In the genomic region with DNA sequence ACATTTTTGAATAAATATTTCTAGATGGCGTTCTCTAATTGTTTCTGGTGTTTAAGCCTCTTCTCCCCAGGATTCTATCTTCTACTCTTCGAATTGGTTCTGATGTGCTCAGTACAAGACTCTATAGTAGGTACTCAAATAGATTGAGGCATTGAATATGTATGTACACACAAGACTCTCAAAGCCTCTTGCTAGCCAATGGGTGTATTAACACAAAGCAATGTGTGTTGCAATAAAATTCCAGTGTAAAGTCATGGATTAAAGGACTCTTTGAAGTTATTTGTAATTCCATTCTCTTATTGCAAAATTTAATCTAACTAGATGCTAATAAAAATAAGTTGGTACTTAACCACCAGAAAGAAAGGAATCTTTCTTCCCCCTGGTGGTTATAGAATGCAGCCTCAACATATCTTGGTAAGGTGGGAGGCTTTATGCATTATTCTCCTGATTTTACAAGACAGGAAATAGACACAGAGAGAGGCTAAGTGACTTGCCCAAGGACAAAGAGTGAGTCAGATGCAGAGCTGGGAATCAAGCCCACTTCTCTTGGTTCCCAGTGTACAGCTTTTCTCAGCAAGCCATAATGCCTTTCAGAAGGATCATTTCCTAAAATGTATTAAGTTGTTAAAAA, we compare ENCODE assay signal across 12 cellular contexts. TPM values are rescaled to one million over a fixed set of nuclear protein-coding genes. Genes with fewer than 3 reads are reported as not detected.
DNase-seq lines count a peak whose midpoint lies in the region; ATAC-seq and TF ChIP-seq lines count a peak whose summit lies in the region.
"Had no signal": no experiment of that assay in that cellular context is flagged by ENCODE, and none has a peak within 500 bp of the region (broad histone marks: within the 10 kb centered on the region; RNA-seq: fewer than 3 reads in every experiment).

No MANE protein-coding gene starts in this region.

- in situ Hi-C loops in Caki2 (cut with HindIII; ENCODE audit: low pct_unique_long_range_greater_than_20kb, low sequenced_read_pairs) = no loop called here
- in situ Hi-C loops in mammary epithelial cell (cut with MboI; ENCODE audit: low sequenced_read_pairs in 2 of 2) = no loop called here

- ATAC-seq in GM18519 (IDR thresholded peaks at IDR 0.05; ENCODE audit: low FRiP score, unreplicated experiment) = no peak
- no peak for ATAC-seq in stimulated activated naive B cell treated with anti-CD40 and anti-IgM and Interleukin-4, amounts not matched to agents 10 μg/mL and 1 μg/mL and 100 μg/mL, for 72 hours (replicated peaks)
- ATAC-seq: natural killer cell treated with Interleukin-12 subunit alpha and Interleukin-12 subunit beta and Interleukin-15 and Interleukin-18, amount 100 ng/mL, for 72 hours had no signal

- no peak overlapping the region for H3K27ac ChIP-seq in mammary epithelial cell (ENCODE audit: insufficient read depth, low read depth, low read length)
- no peak overlapping the region for H3K27ac ChIP-seq in spleen
- H3K27ac ChIP-seq: tibial artery had no signal

- no peaks in the 10 kb centered on the region for H3K4me1 Mint-ChIP-seq in activated T-helper 2 cell treated with anti-CD3 and anti-CD28 coated beads, Interferon-gamma antibody, Interleukin-2, Interleukin-4, amounts not matched to agents 10 μg/mL and 5 μg/mL and 100 μg/mL, durations not matched to agents 14 hours and 24 hours and 36 hours (ENCODE audit: low read depth)
- no peaks in the 10 kb centered on the region for H3K4me1 Mint-ChIP-seq in stimulated activated naive B cell treated with anti-CD40 and anti-IgM and Interleukin-4, amounts not matched to agents 10 μg/mL and 1 μg/mL and 100 μg/mL, for 72 hours

- no peaks in the 10 kb centered on the region for H3K27me3 ChIP-seq in mammary epithelial cell (ENCODE audit: insufficient read depth, low read length)
- H3K27me3 ChIP-seq in spleen (replicated peaks in 1 of 7) = no peaks in the 10 kb centered on the region
- H3K27me3 ChIP-seq: tibial artery had no signal

- CTCF ChIA-PET in mammary epithelial cell (lab: Charles Lee; ENCODE audit: low non-redundant PET) = no interaction called here

- no peaks in the 10 kb centered on the region for H3K79me2 ChIP-seq in mammary epithelial cell (ENCODE audit: insufficient read depth, low read length)

- H3K36me3 ChIP-seq in mammary epithelial cell (ENCODE audit: insufficient read depth, low read length) (no peaks in the 10 kb centered on the region), spleen (no peaks in the 10 kb centered on the region)
- H3K36me3 ChIP-seq: tibial artery had no signal

- no peak overlapping the region for H3K4me2 ChIP-seq in mammary epithelial cell (ENCODE audit: insufficient read depth, low read depth, low read length)

- dilution Hi-C loops in mammary epithelial cell (cut with HindIII; ENCODE audit: low sequenced_read_pairs) = no loop called here

- no peak overlapping the region for H2AFZ ChIP-seq in mammary epithelial cell (ENCODE audit: low read depth, low read length)

- H3K27ac Mint-ChIP-seq in activated T-helper 2 cell treated with anti-CD3 and anti-CD28 coated beads, Interferon-gamma antibody, Interleukin-2, Interleukin-4, amounts not matched to agents 10 μg/mL and 5 μg/mL and 100 μg/mL, durations not matched to agents 14 hours and 24 hours and 36 hours = no peak overlapping the region
- H3K27ac Mint-ChIP-seq in stimulated activated naive B cell treated with anti-CD40 and anti-IgM and Interleukin-4, amounts not matched to agents 10 μg/mL and 1 μg/mL and 100 μg/mL, for 72 hours = no peak overlapping the region
- H3K27ac Mint-ChIP-seq: natural killer cell treated with Interleukin-12 subunit alpha and Interleukin-12 subunit beta and Interleukin-15 and Interleukin-18, amount 100 ng/mL, for 72 hours had no signal

- H4K20me1 ChIP-seq in mammary epithelial cell (ENCODE audit: insufficient read depth, low read length) = no peaks in the 10 kb centered on the region

- H3K36me3 Mint-ChIP-seq in activated T-helper 2 cell treated with anti-CD3 and anti-CD28 coated beads, Interferon-gamma antibody, Interleukin-2, Interleukin-4, amounts not matched to agents 10 μg/mL and 5 μg/mL and 100 μg/mL, durations not matched to agents 14 hours and 24 hours and 36 hours (ENCODE audit: low read depth) = no peaks in the 10 kb centered on the region
- H3K36me3 Mint-ChIP-seq in stimulated activated naive B cell treated with anti-CD40 and anti-IgM and Interleukin-4, amounts not matched to agents 10 μg/mL and 1 μg/mL and 100 μg/mL, for 72 hours = no peaks in the 10 kb centered on the region
- H3K36me3 Mint-ChIP-seq: natural killer cell treated with Interleukin-12 subunit alpha and Interleukin-12 subunit beta and Interleukin-15 and Interleukin-18, amount 100 ng/mL, for 72 hours had no signal

- H3K9ac ChIP-seq in mammary epithelial cell (ENCODE audit: insufficient read depth, low read length) = no peak overlapping the region

- DNase-seq in Caki2 (ENCODE audit: low read depth) = peak; percentile 11
- DNase-seq in LoVo (ENCODE audit: low spot score) = peak; percentile 45
- peak; percentile 79 for DNase-seq in mammary epithelial cell
- DNase-seq in kidney tubule cell (ENCODE audit: low spot score) = peak; percentile 73
- DNase-seq in spleen = no peak
- DNase-seq in activated T-helper 2 cell treated with anti-CD3 and anti-CD28 coated beads, Interferon-gamma antibody, Interleukin-2, Interleukin-4, amounts not matched to agents 10 μg/mL and 5 μg/mL and 100 μg/mL, durations not matched to agents 14 hours and 24 hours and 36 hours (ENCODE audit: low spot score) = no peak
- no peak for DNase-seq in stimulated activated naive B cell treated with anti-CD40 and anti-IgM and Interleukin-4, amounts not matched to agents 10 μg/mL and 1 μg/mL and 100 μg/mL, for 72 hours
- DNase-seq: tibial artery had no signal

- TF ChIP-seq POLR2A in spleen (IDR thresholded peaks at IDR 0.05) = no peak

- H3K27me3 Mint-ChIP-seq in activated T-helper 2 cell treated with anti-CD3 and anti-CD28 coated beads, Interferon-gamma antibody, Interleukin-2, Interleukin-4, amounts not matched to agents 10 μg/mL and 5 μg/mL and 100 μg/mL, durations not matched to agents 14 hours and 24 hours and 36 hours (ENCODE audit: low read depth) = no peaks in the 10 kb centered on the region
- H3K27me3 Mint-ChIP-seq in stimulated activated naive B cell treated with anti-CD40 and anti-IgM and Interleukin-4, amounts not matched to agents 10 μg/mL and 1 μg/mL and 100 μg/mL, for 72 hours = no peaks in the 10 kb centered on the region
- H3K27me3 Mint-ChIP-seq: natural killer cell treated with Interleukin-12 subunit alpha and Interleukin-12 subunit beta and Interleukin-15 and Interleukin-18, amount 100 ng/mL, for 72 hours had no signal

- H3K9me3 ChIP-seq in mammary epithelial cell (replicated peaks; ENCODE audit: insufficient read depth, low read length) = no peaks in the 10 kb centered on the region
- H3K9me3 ChIP-seq in spleen = no peaks in the 10 kb centered on the region
- H3K9me3 ChIP-seq: Caco-2, tibial artery had no signal

- H3K4me1 ChIP-seq in mammary epithelial cell (ENCODE audit: insufficient read depth, low read length) (peaks cover 6% of the 10 kb centered on the region), spleen (no peaks in the 10 kb centered on the region)
- H3K4me1 ChIP-seq: Caco-2, tibial artery had no signal

- H3K4me3 Mint-ChIP-seq in activated T-helper 2 cell treated with anti-CD3 and anti-CD28 coated beads, Interferon-gamma antibody, Interleukin-2, Interleukin-4, amounts not matched to agents 10 μg/mL and 5 μg/mL and 100 μg/mL, durations not matched to agents 14 hours and 24 hours and 36 hours (ENCODE audit: low read depth) = no peak overlapping the region
- no peak overlapping the region for H3K4me3 Mint-ChIP-seq in stimulated activated naive B cell treated with anti-CD40 and anti-IgM and Interleukin-4, amounts not matched to agents 10 μg/mL and 1 μg/mL and 100 μg/mL, for 72 hours
- H3K4me3 Mint-ChIP-seq: natural killer cell treated with Interleukin-12 subunit alpha and Interleukin-12 subunit beta and Interleukin-15 and Interleukin-18, amount 100 ng/mL, for 72 hours had no signal

- WGBS in mammary epithelial cell (ENCODE audit: low coverage, missing lambda C conversion rate) = 83% methylated on average over 2 of the region's 2 CpGs
- WGBS in spleen, 5 donors = 77 to 94% (median 84%) methylated on average over 2 of the region's 2 CpGs

- H3K9me3 Mint-ChIP-seq in activated T-helper 2 cell treated with anti-CD3 and anti-CD28 coated beads, Interferon-gamma antibody, Interleukin-2, Interleukin-4, amounts not matched to agents 10 μg/mL and 5 μg/mL and 100 μg/mL, durations not matched to agents 14 hours and 24 hours and 36 hours = peaks cover 3% of the 10 kb centered on the region
- H3K9me3 Mint-ChIP-seq in stimulated activated naive B cell treated with anti-CD40 and anti-IgM and Interleukin-4, amounts not matched to agents 10 μg/mL and 1 μg/mL and 100 μg/mL, for 72 hours = peaks cover 1 to 4% of the 10 kb centered on the region in 2 donors

- intact Hi-C loops in mammary epithelial cell (cut with micrococcal nuclease) (no loop called here), spleen (cut with DNase I; ENCODE audit: low total_unique reads) (no loop called here)
- intact Hi-C loops in activated T-helper 2 cell treated with anti-CD3 and anti-CD28 coated beads, Interferon-gamma antibody, Interleukin-2, Interleukin-4, amounts not matched to agents 10 μg/mL and 5 μg/mL and 100 μg/mL, durations not matched to agents 14 hours and 24 hours and 36 hours (cut with micrococcal nuclease) = no loop called here

- H3K4me3 ChIP-seq in mammary epithelial cell (replicated peaks in 1 of 3; ENCODE audit: insufficient read depth in 1 of 3, low read depth in 2 of 3, low read length in 3 of 3) (no peak overlapping the region), spleen (no peak overlapping the region)
- H3K4me3 ChIP-seq: tibial artery had no signal

- TF ChIP-seq CTCF in mammary epithelial cell (conservative IDR thresholded peaks at IDR 0.05 in 1 of 2, IDR thresholded peaks at IDR 0.05 in 1 of 2; ENCODE audit: extremely low read depth in 1 of 2, insufficient read depth in 1 of 2, low read depth in 1 of 2, low read length in 2 of 2) (peak; percentile 39 to 45), spleen (IDR thresholded peaks at IDR 0.05 in 8 of 11, conservative IDR thresholded peaks at IDR 0.05 in 3 of 11) (no peak)

- no TSS peak for BruUV-seq in mammary epithelial cell (replicated peaks; lab: Mats Ljungman, UMichigan)

RNA-seq across cellular contexts. Expression of a gene that starts 18.1 kb away (rescaled TPM):
- total RNA-seq in Caki2 (2014; rRNA removed; shearing (Covaris generic); ENCODE audit: low replicate concordance) = 0.14 TPM in 1 of 2 replicates, not detected in the other
- total RNA-seq in mammary epithelial cell (1 to 10 TPM in 1 of 2 donors, under 1 TPM in 1; 0.16 to 5.0 TPM), spleen (under 1 TPM in 6 of 7 donors, not detected in 1; 0.05 to 0.85 (median 0.11) TPM)
- polyA plus RNA-seq in mammary epithelial cell (0.03 TPM), spleen (under 1 TPM in 2 of 3 donors, not detected in 1; 0.02 TPM)
- polyA minus RNA-seq in mammary epithelial cell = not detected
- not detected in 2 replicates for total RNA-seq in activated T-helper 2 cell treated with anti-CD3 and anti-CD28 coated beads, Interferon-gamma antibody, Interleukin-2, Interleukin-4, amounts not matched to agents 10 μg/mL and 5 μg/mL and 100 μg/mL, durations not matched to agents 14 hours and 24 hours and 36 hours
- total RNA-seq: Caco-2; natural killer cell treated with Interleukin-12 subunit alpha and Interleukin-12 subunit beta and Interleukin-15 and Interleukin-18, amount 100 ng/mL, for 72 hours; T-helper 2 cell treated with Interferon-gamma antibody and Interleukin-4, amounts not matched to agents 100 ng/mL and 5 ng/mL, for 36 hours had no signal

Comparison
In these comparisons a context has a peak if more than half of its experiments do, and no peak if none do; other contexts are left out.
1. DNase-seq: peak in Caki2 (single experiment), LoVo (single experiment), mammary epithelial cell (single experiment) and kidney tubule cell (single experiment); none in spleen (single experiment), activated T-helper 2 cell treated with anti-CD3 and anti-CD28 coated beads, Interferon-gamma antibody, Interleukin-2, Interleukin-4, amounts not matched to agents 10 μg/mL and 5 μg/mL and 100 μg/mL, durations not matched to agents 14 hours and 24 hours and 36 hours (single experiment) and stimulated activated naive B cell treated with anti-CD40 and anti-IgM and Interleukin-4, amounts not matched to agents 10 μg/mL and 1 μg/mL and 100 μg/mL, for 72 hours (single experiment).
2. CTCF ChIP-seq: peak in mammary epithelial cell (2 of 2); none in spleen (0 of 11).